18 cellular contexts compared by ENCODE assay signal in genomic region chr1:243495032-243495431, GRCh38.
A peak's percentile ranks its signal among the peaks of the same experiment; 100 is the strongest.
DNase-seq lines count a peak whose midpoint lies in the region; ATAC-seq and TF ChIP-seq lines count a peak whose summit lies in the region.
"Had no signal": no experiment of that assay in that cellular context is flagged by ENCODE, and none has a peak within 500 bp of the region (broad histone marks: within the 10 kb centered on the region; RNA-seq: fewer than 3 reads in every experiment).

No MANE protein-coding gene starts in this region.

- no peak overlapping the region for H2AFZ ChIP-seq in PC-3 (ENCODE audit: low read length)

- no peak overlapping the region for H3K4me2 ChIP-seq in PC-3 (ENCODE audit: low read length)
- H3K4me2 ChIP-seq: SK-N-SH had no signal

- in situ Hi-C loops in GM13977 (cut with MboI; ENCODE audit: low pct_unique_long_range_greater_than_20kb, low sequenced_read_pairs, unreplicated experiment) = no loop called here

- no TSS peak for BruUV-seq in PC-3 (replicated peaks; lab: Mats Ljungman, UMichigan)

- peak; percentile 16 for DNase-seq in GM13977 (ENCODE audit: low spot score)
- no peak for DNase-seq in PC-3
- DNase-seq in glutamatergic neuron = no peak
- DNase-seq in substantia nigra (lab: John Stamatoyannopoulos, UW) = no peak
- DNase-seq in GM20000 (ENCODE audit: low spot score) = no peak
- no peak for DNase-seq in retina
- DNase-seq in activated CD4-positive, alpha-beta T cell treated with anti-CD3 and anti-CD28 coated beads for 36 hours = no peak
- DNase-seq: activated CD4-positive, alpha-beta memory T cell treated with anti-CD3 and anti-CD28 coated beads for 36 hours; activated naive CD8-positive, alpha-beta T cell treated with anti-CD3 and anti-CD28 coated beads, Interleukin-2, amount 50 U/mL, for 24 hours; CD4-positive, CD25-positive, alpha-beta regulatory T cell; central memory CD4-positive, alpha-beta T cell; DMS79 treated with DMSO at 0.1 percent for 48 hours; left ventricle myocardium superior; MM.1S; NCI-H774; SK-N-SH had no signal

- peaks cover 59% of the 10 kb centered on the region for H3K79me2 ChIP-seq in PC-3 (ENCODE audit: low read length)

- no peaks in the 10 kb centered on the region for H3K9me3 ChIP-seq in PC-3 (ENCODE audit: low read length)
- H3K9me3 ChIP-seq: HAP-1, SK-N-SH had no signal

- H3K9me3 Mint-ChIP-seq in glutamatergic neuron (ENCODE audit: unreplicated experiment) = peaks cover 33% of the 10 kb centered on the region
- H3K9me3 Mint-ChIP-seq in activated CD4-positive, alpha-beta T cell treated with anti-CD3 and anti-CD28 coated beads for 36 hours (ENCODE audit: low read depth) = no peaks in the 10 kb centered on the region
- H3K9me3 Mint-ChIP-seq: activated CD4-positive, alpha-beta memory T cell treated with anti-CD3 and anti-CD28 coated beads for 36 hours; activated naive CD8-positive, alpha-beta T cell treated with anti-CD3 and anti-CD28 coated beads, Interleukin-2, amount 50 U/mL, for 24 hours; stimulated activated naive CD8-positive, alpha-beta T cell treated with anti-CD3 and anti-CD28 coated beads, Interleukin-15, Interleukin-2, amounts not matched to agents 100 ng/mL and 50 ng/mL, for 24 hours had no signal

- H3K27me3 Mint-ChIP-seq in glutamatergic neuron (ENCODE audit: unreplicated experiment) = peaks cover 12% of the 10 kb centered on the region
- no peaks in the 10 kb centered on the region for H3K27me3 Mint-ChIP-seq in activated CD4-positive, alpha-beta T cell treated with anti-CD3 and anti-CD28 coated beads for 36 hours
- H3K27me3 Mint-ChIP-seq: activated CD4-positive, alpha-beta memory T cell treated with anti-CD3 and anti-CD28 coated beads for 36 hours; activated naive CD8-positive, alpha-beta T cell treated with anti-CD3 and anti-CD28 coated beads, Interleukin-2, amount 50 U/mL, for 24 hours; CD4-positive, CD25-positive, alpha-beta regulatory T cell; stimulated activated naive CD8-positive, alpha-beta T cell treated with anti-CD3 and anti-CD28 coated beads, Interleukin-15, Interleukin-2, amounts not matched to agents 100 ng/mL and 50 ng/mL, for 24 hours had no signal

- no peaks in the 10 kb centered on the region for H3K9me2 ChIP-seq in PC-3 (replicated peaks; ENCODE audit: low read length)
- H3K9me2 ChIP-seq: SK-N-SH had no signal

- H3K4me1 ChIP-seq in PC-3 (ENCODE audit: insufficient read depth, low read length) = no peaks in the 10 kb centered on the region

- H3K27ac Mint-ChIP-seq in glutamatergic neuron (ENCODE audit: unreplicated experiment) = peak overlapping the region; percentile 96
- no peak overlapping the region for H3K27ac Mint-ChIP-seq in activated CD4-positive, alpha-beta T cell treated with anti-CD3 and anti-CD28 coated beads for 36 hours
- H3K27ac Mint-ChIP-seq: activated CD4-positive, alpha-beta memory T cell treated with anti-CD3 and anti-CD28 coated beads for 36 hours; activated naive CD8-positive, alpha-beta T cell treated with anti-CD3 and anti-CD28 coated beads, Interleukin-2, amount 50 U/mL, for 24 hours; stimulated activated naive CD8-positive, alpha-beta T cell treated with anti-CD3 and anti-CD28 coated beads, Interleukin-15, Interleukin-2, amounts not matched to agents 100 ng/mL and 50 ng/mL, for 24 hours had no signal

- CTCF ChIA-PET in PC-3 (lab: Charles Lee) = no interaction called here
- CTCF ChIA-PET in activated CD4-positive, alpha-beta T cell treated with anti-CD3 and anti-CD28 coated beads for 36 hours (lab: Charles Lee) = no interaction called here

- H4K20me1 ChIP-seq in PC-3 (ENCODE audit: low read length) = no peaks in the 10 kb centered on the region

- peaks cover 26% of the 10 kb centered on the region; the same call in 1 of the 2 replicates for H3K36me3 ChIP-seq in PC-3 (ENCODE audit: low read depth, low read length)
- H3K36me3 ChIP-seq: HAP-1 had no signal

- no peak overlapping the region for H3K9ac ChIP-seq in PC-3 (ENCODE audit: low read length)
- H3K9ac ChIP-seq: SK-N-SH had no signal

- H3K4me3 ChIP-seq in PC-3 (ENCODE audit: low read length) = no peak overlapping the region
- H3K4me3 ChIP-seq: HAP-1 had no signal

- H3K4me3 Mint-ChIP-seq in glutamatergic neuron (ENCODE audit: unreplicated experiment) = peak overlapping the region; percentile 60
- no peak overlapping the region for H3K4me3 Mint-ChIP-seq in activated CD4-positive, alpha-beta T cell treated with anti-CD3 and anti-CD28 coated beads for 36 hours
- H3K4me3 Mint-ChIP-seq: activated CD4-positive, alpha-beta memory T cell treated with anti-CD3 and anti-CD28 coated beads for 36 hours; activated naive CD8-positive, alpha-beta T cell treated with anti-CD3 and anti-CD28 coated beads, Interleukin-2, amount 50 U/mL, for 24 hours; CD4-positive, CD25-positive, alpha-beta regulatory T cell; stimulated activated naive CD8-positive, alpha-beta T cell treated with anti-CD3 and anti-CD28 coated beads, Interleukin-15, Interleukin-2, amounts not matched to agents 100 ng/mL and 50 ng/mL, for 24 hours had no signal

- H3K27ac ChIP-seq in PC-3 (ENCODE audit: low read length) (no peak overlapping the region), substantia nigra (ENCODE audit: low read depth, low read length, poor library complexity, severe bottlenecking) (peak overlapping the region; percentile 72)

- no peaks in the 10 kb centered on the region for H3K36me3 Mint-ChIP-seq in glutamatergic neuron (ENCODE audit: unreplicated experiment)
- peaks cover 3% of the 10 kb centered on the region for H3K36me3 Mint-ChIP-seq in activated CD4-positive, alpha-beta T cell treated with anti-CD3 and anti-CD28 coated beads for 36 hours (ENCODE audit: low read depth)

- H3K27me3 ChIP-seq in PC-3 (ENCODE audit: low read length) = no peaks in the 10 kb centered on the region

- peaks cover 46% of the 10 kb centered on the region for H3K4me1 Mint-ChIP-seq in glutamatergic neuron (ENCODE audit: low read depth, unreplicated experiment)
- no peaks in the 10 kb centered on the region for H3K4me1 Mint-ChIP-seq in activated CD4-positive, alpha-beta T cell treated with anti-CD3 and anti-CD28 coated beads for 36 hours
- H3K4me1 Mint-ChIP-seq: CD4-positive, CD25-positive, alpha-beta regulatory T cell had no signal

- TF ChIP-seq CTCF in GM13977 (IDR thresholded peaks at IDR 0.05; ENCODE audit: extremely low read depth, insufficient read depth, missing control alignments) (no peak), PC-3 (conservative IDR thresholded peaks at IDR 0.05; ENCODE audit: low read depth, low read length) (no peak), glutamatergic neuron (IDR thresholded peaks at IDR 0.05; ENCODE audit: partially characterized antibody, unreplicated experiment) (no peak), GM20000 (IDR thresholded peaks at IDR 0.05; ENCODE audit: extremely low read depth, missing control alignments) (no peak)

- POLR2A ChIA-PET in PC-3 (lab: Charles Lee; ENCODE audit: unreplicated experiment) = no interaction called here
- POLR2A ChIA-PET in activated CD4-positive, alpha-beta T cell treated with anti-CD3 and anti-CD28 coated beads for 36 hours (lab: Charles Lee) = no interaction called here

- intact Hi-C loops in PC-3 (cut with micrococcal nuclease) = no loop called here
- intact Hi-C loops in activated CD4-positive, alpha-beta T cell treated with anti-CD3 and anti-CD28 coated beads for 36 hours (cut with DNase I, micrococcal nuclease) = no loop called here

- H3F3A ChIP-seq in PC-3 (ENCODE audit: low read length, unreplicated experiment) = no peaks in the 10 kb centered on the region

- ATAC-seq in PC-3 = peak; percentile 10; the same call in 1 of the 2 replicates
- no peak for ATAC-seq in activated CD4-positive, alpha-beta T cell treated with anti-CD3 and anti-CD28 coated beads for 36 hours
- ATAC-seq: activated naive CD8-positive, alpha-beta T cell treated with anti-CD3 and anti-CD28 coated beads, Interleukin-2, amount 50 U/mL, for 24 hours had no signal
